ENCODE assay signal across 18 cellular contexts in the genomic region with DNA sequence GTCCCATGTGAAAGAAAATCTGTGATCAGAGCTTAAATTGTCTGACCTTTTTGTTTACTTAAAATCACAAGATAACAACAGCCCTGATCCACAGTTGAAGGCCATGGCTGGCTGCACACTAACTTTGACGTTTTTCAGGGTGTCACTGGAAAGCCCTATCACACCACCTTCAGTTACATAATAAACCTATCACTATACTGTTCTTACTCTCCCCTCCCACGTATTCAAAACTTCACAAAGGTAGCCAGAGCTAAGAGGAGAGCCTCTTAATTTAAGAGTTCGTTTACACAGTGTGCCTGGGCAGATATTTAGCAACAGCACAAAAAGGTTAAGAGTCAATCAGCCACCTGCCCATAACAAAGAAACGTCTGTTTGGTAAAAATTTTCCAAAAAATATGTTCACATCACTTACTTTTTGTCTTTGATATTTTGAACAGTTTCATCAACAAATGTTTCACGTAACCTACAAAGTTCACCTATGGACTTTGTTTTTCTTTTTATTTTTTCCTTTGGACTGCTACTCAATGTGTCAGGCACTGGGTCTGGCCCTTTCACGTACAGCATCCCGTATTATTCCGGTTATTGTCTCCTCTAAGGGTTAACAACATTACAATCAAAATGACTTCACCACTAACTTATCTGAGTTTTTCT. TPM values are rescaled to one million over a fixed set of nuclear protein-coding genes. Genes with fewer than 3 reads are reported as not detected.
DNase-seq lines count a peak whose midpoint lies in the region; FAIRE-seq and TF ChIP-seq lines count a peak whose summit lies in the region.
"Had no signal": no experiment of that assay in that cellular context is flagged by ENCODE, and none has a peak within 500 bp of the region (broad histone marks: within the 10 kb centered on the region; RNA-seq: fewer than 3 reads in every experiment).

No MANE protein-coding gene starts in this region.

- no peaks in the 10 kb centered on the region for H4K20me1 ChIP-seq in hepatocyte (ENCODE audit: insufficient read depth, poor library complexity, severe bottlenecking)

- H3K27me3 ChIP-seq in hepatocyte (no peaks in the 10 kb centered on the region), small intestine (ENCODE audit: control insufficient read depth in 2 of 2, insufficient read depth in 2 of 2, low read length in 2 of 2) (no peaks in the 10 kb centered on the region)
- H3K27me3 ChIP-seq: MG63 had no signal

- peaks cover 40% of the 10 kb centered on the region for H3K36me3 Mint-ChIP-seq in activated naive CD4-positive, alpha-beta T cell treated with anti-CD3 and anti-CD28 coated beads, Interleukin-2, amount 10 ng/mL, durations not matched to agents 7 days and 5 days

- intact Hi-C loops in kidney (cut with DNase I) = no loop called here

- no peak for DNase-seq in activated naive CD4-positive, alpha-beta T cell treated with anti-CD3 and anti-CD28 coated beads, Interleukin-2, amount 10 ng/mL, durations not matched to agents 7 days and 5 days
- no peak for DNase-seq in activated naive CD4-positive, alpha-beta T cell (lab: John Stamatoyannopoulos, UW)
- DNase-seq in NCI-H510A (lab: John Stamatoyannopoulos, UW) = peak; percentile 4
- DNase-seq in hepatocyte (ENCODE audit: low spot score) = peak; percentile 23
- no peak for DNase-seq in substantia nigra (lab: John Stamatoyannopoulos, UW)
- no peak for DNase-seq in small intestine
- no peak for DNase-seq in kidney
- no peak for DNase-seq in D341Med (ENCODE audit: low spot score)
- DNase-seq: activated naive CD8-positive, alpha-beta T cell treated with anti-CD3 and anti-CD28 coated beads, Interleukin-2, amount 10 ng/mL, durations not matched to agents 7 days and 5 days; DMS 273 treated with DMSO at 0.1 percent for 48 hours; foreskin fibroblast; GM23248; MG63; midbrain; NCI-H2171 treated with DMSO at 0.1 percent for 48 hours had no signal

- no peaks in the 10 kb centered on the region for H3K36me3 ChIP-seq in hepatocyte (replicated peaks; ENCODE audit: insufficient read depth, low read depth)
- peaks cover 0 to 4% of the 10 kb centered on the region in 2 donors for H3K36me3 ChIP-seq in small intestine (ENCODE audit: control insufficient read depth in 2 of 2, insufficient read depth in 2 of 2, low read length in 2 of 2)
- no peaks in the 10 kb centered on the region for H3K36me3 ChIP-seq in kidney (ENCODE audit: control insufficient read depth in 1 of 2, insufficient read depth in 2 of 2, low read length in 2 of 2)

- 72% methylated on average over 8 of the region's 8 CpGs for WGBS in hepatocyte (ENCODE audit: low lambda C conversion rate, missing lambda C conversion rate)
- WGBS in small intestine, 3 donors = 62 to 75% (median 64%) methylated on average over 8 of the region's 8 CpGs

- peak overlapping the region; percentile 26 for H3K27ac Mint-ChIP-seq in activated naive CD4-positive, alpha-beta T cell treated with anti-CD3 and anti-CD28 coated beads, Interleukin-2, amount 10 ng/mL, durations not matched to agents 7 days and 5 days
- H3K27ac Mint-ChIP-seq: activated naive CD8-positive, alpha-beta T cell treated with anti-CD3 and anti-CD28 coated beads, Interleukin-2, amount 10 ng/mL, durations not matched to agents 7 days and 5 days; stimulated activated effector memory CD8-positive, alpha-beta T cell treated with anti-CD3 and anti-CD28 coated beads, Interleukin-12 subunit alpha, Interleukin-12 subunit beta, amount 100 ng/mL, for 72 hours; type B pancreatic cell had no signal

- H3K27ac ChIP-seq in hepatocyte = peak overlapping the region; percentile 70
- H3K27ac ChIP-seq in substantia nigra (ENCODE audit: low read depth, low read length, poor library complexity, severe bottlenecking) = peak overlapping the region; percentile 14
- no peak overlapping the region for H3K27ac ChIP-seq in small intestine (ENCODE audit: low read depth in 1 of 2, low read length in 1 of 2)
- H3K27ac ChIP-seq in kidney (ENCODE audit: low read depth in 2 of 2, low read length in 2 of 2) = no peak overlapping the region
- H3K27ac ChIP-seq: GM23248 had no signal

- no peaks in the 10 kb centered on the region for H3K9me3 Mint-ChIP-seq in activated naive CD4-positive, alpha-beta T cell treated with anti-CD3 and anti-CD28 coated beads, Interleukin-2, amount 10 ng/mL, durations not matched to agents 7 days and 5 days
- H3K9me3 Mint-ChIP-seq: activated naive CD8-positive, alpha-beta T cell treated with anti-CD3 and anti-CD28 coated beads, Interleukin-2, amount 10 ng/mL, durations not matched to agents 7 days and 5 days; stimulated activated effector memory CD8-positive, alpha-beta T cell treated with anti-CD3 and anti-CD28 coated beads, Interleukin-12 subunit alpha, Interleukin-12 subunit beta, amount 100 ng/mL, for 72 hours; type B pancreatic cell had no signal

- no peaks in the 10 kb centered on the region for H3K9me2 ChIP-seq in hepatocyte (replicated peaks; ENCODE audit: insufficient read depth)

- no peak overlapping the region for H3K4me3 Mint-ChIP-seq in activated naive CD4-positive, alpha-beta T cell treated with anti-CD3 and anti-CD28 coated beads, Interleukin-2, amount 10 ng/mL, durations not matched to agents 7 days and 5 days
- H3K4me3 Mint-ChIP-seq: activated naive CD8-positive, alpha-beta T cell treated with anti-CD3 and anti-CD28 coated beads, Interleukin-2, amount 10 ng/mL, durations not matched to agents 7 days and 5 days; stimulated activated effector memory CD8-positive, alpha-beta T cell treated with anti-CD3 and anti-CD28 coated beads, Interleukin-12 subunit alpha, Interleukin-12 subunit beta, amount 100 ng/mL, for 72 hours; type B pancreatic cell had no signal

- H3K27me3 Mint-ChIP-seq in activated naive CD4-positive, alpha-beta T cell treated with anti-CD3 and anti-CD28 coated beads, Interleukin-2, amount 10 ng/mL, durations not matched to agents 7 days and 5 days = no peaks in the 10 kb centered on the region
- H3K27me3 Mint-ChIP-seq: activated naive CD8-positive, alpha-beta T cell treated with anti-CD3 and anti-CD28 coated beads, Interleukin-2, amount 10 ng/mL, durations not matched to agents 7 days and 5 days; type B pancreatic cell had no signal

- H3K9me3 ChIP-seq in hepatocyte (ENCODE audit: low read depth) = no peaks in the 10 kb centered on the region
- no peaks in the 10 kb centered on the region for H3K9me3 ChIP-seq in small intestine (ENCODE audit: control insufficient read depth, low read depth)
- no peaks in the 10 kb centered on the region for H3K9me3 ChIP-seq in kidney (ENCODE audit: control insufficient read depth in 1 of 2, low read length in 2 of 2)
- H3K9me3 ChIP-seq: MG63 had no signal

- CTCF ChIA-PET in activated naive CD4-positive, alpha-beta T cell treated with anti-CD3 and anti-CD28 coated beads, Interleukin-2, amount 10 ng/mL, durations not matched to agents 7 days and 5 days (lab: Charles Lee) = no interaction called here

- no peak for FAIRE-seq in small intestine (lab: Jason Lieb, UNC)
- no peak for FAIRE-seq in kidney (lab: Jason Lieb, UNC)
- FAIRE-seq: endometrium had no signal

- H2AFZ ChIP-seq in hepatocyte = no peak overlapping the region
- H2AFZ ChIP-seq: GM23248 had no signal

- H3K4me3 ChIP-seq in hepatocyte (no peak overlapping the region), small intestine (ENCODE audit: low read depth in 1 of 2, low read length in 2 of 2) (no peak overlapping the region), kidney (ENCODE audit: low read length in 2 of 2) (no peak overlapping the region)
- H3K4me3 ChIP-seq: GM23248, MG63 had no signal

- no peak overlapping the region for H3K9ac ChIP-seq in kidney (ENCODE audit: low read length in 2 of 2)
- H3K9ac ChIP-seq: GM23248 had no signal

- no peak for TF ChIP-seq CTCF in hepatocyte (IDR thresholded peaks at IDR 0.05; ENCODE audit: poor library complexity)
- no peak for TF ChIP-seq CTCF in kidney (IDR thresholded peaks at IDR 0.05; ENCODE audit: borderline replicate concordance, extremely low read depth, insufficient read depth)

- peaks cover 56% of the 10 kb centered on the region for H3K79me2 ChIP-seq in hepatocyte

- H3K4me1 ChIP-seq in hepatocyte (ENCODE audit: insufficient read depth) (no peaks in the 10 kb centered on the region), small intestine (ENCODE audit: control insufficient read depth in 2 of 2, insufficient read depth in 1 of 2, low read depth in 1 of 2, low read length in 1 of 2) (no peaks in the 10 kb centered on the region), kidney (ENCODE audit: control insufficient read depth in 1 of 2, insufficient read depth in 1 of 2, low read depth in 1 of 2, low read length in 2 of 2) (no peaks in the 10 kb centered on the region)

- peaks cover under 1% of the 10 kb centered on the region for H3K4me1 Mint-ChIP-seq in activated naive CD4-positive, alpha-beta T cell treated with anti-CD3 and anti-CD28 coated beads, Interleukin-2, amount 10 ng/mL, durations not matched to agents 7 days and 5 days

- H3K4me2 ChIP-seq in hepatocyte = no peak overlapping the region

RNA-seq across cellular contexts. Expression of a gene that starts 25.0 kb away (rescaled TPM):
- total RNA-seq in hepatocyte (44.0 and 57.5 TPM in 2 replicates), kidney (38.4 TPM)
- polyA plus RNA-seq in hepatocyte (22.5 and 26.0 TPM in 2 replicates), small intestine (10 to 100 TPM in 2 of 3 donors, 1 to 10 TPM in 1; 7.4 to 20.3 (median 10.8) TPM), kidney (ENCODE audit: insufficient read depth, low read depth, low replicate concordance) (14.5 TPM)

Comparison
In these comparisons a context has a peak if more than half of its experiments do, and no peak if none do; other contexts are left out.
1. DNase-seq: peak in NCI-H510A (single experiment) and hepatocyte (single experiment); none in activated naive CD4-positive, alpha-beta T cell treated with anti-CD3 and anti-CD28 coated beads, Interleukin-2, amount 10 ng/mL, durations not matched to agents 7 days and 5 days (single experiment), activated naive CD4-positive, alpha-beta T cell (0 of 4), substantia nigra (0 of 49), small intestine (single experiment), kidney (single experiment) and D341Med (single experiment).
2. H3K27ac ChIP-seq: peak in hepatocyte (single experiment) and substantia nigra (single experiment); none in small intestine (0 of 2) and kidney (0 of 2).